1 cellular context compared by ENCODE assay signal in the genomic region with DNA sequence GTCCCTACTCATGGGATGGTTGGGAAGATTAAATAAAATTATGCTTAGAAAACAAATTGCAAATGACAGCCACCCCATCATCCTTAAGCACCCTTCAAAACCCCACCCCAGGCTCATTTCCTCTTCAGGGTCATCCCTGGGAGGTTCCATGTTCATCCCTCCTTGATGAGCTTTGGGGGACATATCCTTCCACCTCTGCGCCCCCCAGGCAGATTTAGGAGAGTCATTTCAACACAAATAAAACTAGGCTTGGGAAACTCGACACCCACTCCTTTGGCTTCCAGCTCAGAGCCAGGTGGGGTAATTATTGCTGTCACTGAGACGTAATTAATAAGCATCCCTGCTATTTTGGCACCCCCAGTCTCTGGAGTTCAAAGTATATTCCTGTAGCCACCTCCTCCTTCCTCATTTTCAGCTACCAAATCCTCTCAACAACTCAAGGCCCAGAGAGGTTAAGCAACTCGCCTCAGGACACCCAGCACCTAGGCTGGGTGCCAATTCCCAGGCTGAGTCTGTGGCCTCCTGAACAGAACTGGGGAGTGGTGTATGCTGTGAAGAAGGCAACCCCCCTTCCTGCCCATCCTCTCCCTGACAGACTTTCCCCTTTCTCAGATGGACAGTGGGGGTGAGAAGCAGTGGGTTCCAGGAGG.
TF ChIP-seq lines count a peak whose summit lies in the region.

No MANE protein-coding gene starts in this region.

TF ChIP-seq in H1, 55 proteins besides CTCF, POLR2A, EP300 and RAD21:
- TF ChIP-seq RXRA (IDR thresholded peaks at IDR 0.05; ENCODE audit: insufficient read depth, low read depth, low read length), result no peak
- no peak for TF ChIP-seq POU5F1 (IDR thresholded peaks at IDR 0.05; ENCODE audit: low read depth, low read length)
- no peak for TF ChIP-seq HDAC2 (IDR thresholded peaks at IDR 0.05; ENCODE audit: borderline replicate concordance in 1 of 2, low read depth in 2 of 2, low read length in 2 of 2)
- TF ChIP-seq ASH2L (IDR thresholded peaks at IDR 0.05; ENCODE audit: low read length), result no peak
- peak; percentile 78; the same call in 1 of the 2 replicates for TF ChIP-seq KDM1A (IDR thresholded peaks at IDR 0.05; ENCODE audit: borderline replicate concordance, low read length)
TF ChIP-seq in H1: peak in this region for 1.
